ENCODE assay signal across 8 cellular contexts in genomic region chr16:56866955-56867830, GRCh38. TPM values are rescaled to one million over a fixed set of nuclear protein-coding genes. Genes with fewer than 3 reads are reported as not detected.
DNase-seq lines count a peak whose midpoint lies in the region; ATAC-seq, FAIRE-seq and TF ChIP-seq lines count a peak whose summit lies in the region.

No MANE protein-coding gene starts in this region.

- no peak overlapping the region for H2AK5ac ChIP-seq in H1 (ENCODE audit: low read depth, low read length)

- H4K5ac ChIP-seq in H1 (ENCODE audit: insufficient read length, low read depth, low read length): no peak overlapping the region

- H3K4me3 Mint-ChIP-seq in mesothelial cell of epicardium: no peak overlapping the region

- no peak overlapping the region for H3K9ac ChIP-seq in H1 (replicated peaks in 1 of 4; ENCODE audit: extremely low read depth in 1 of 4, low read depth in 3 of 4, low read length in 3 of 4)

- H3K14ac ChIP-seq in H1 (ENCODE audit: insufficient read length): no peak overlapping the region

- H2BK15ac ChIP-seq in H1 (ENCODE audit: low read length): no peak overlapping the region

- WGBS in H1 (ENCODE audit: extremely low coverage in 1 of 2, insufficient coverage in 1 of 2, insufficient read length in 1 of 2, insufficient replicate concordance in 2 of 2, low coverage in 1 of 2, low lambda C conversion rate in 2 of 2, missing lambda C conversion rate in 1 of 2), 2 experiments: 81% methylated on average over 23 of the region's 23 CpGs; no CpG with 5 or more reads in 1 of the 2 experiments
- WGBS in thyroid gland, 2 donors: 48 to 60% methylated on average over 16 to 18 of the region's 23 CpGs

- H2BK120ac ChIP-seq in H1 (replicated peaks; ENCODE audit: low read depth, low read length): no peak overlapping the region

- no peaks in the 10 kb centered on the region for H3K9me3 Mint-ChIP-seq in mesothelial cell of epicardium

- no peaks in the 10 kb centered on the region for H3K27me3 Mint-ChIP-seq in mesothelial cell of epicardium (ENCODE audit: low read depth)

- TF ChIP-seq RAD21 in H1 (IDR thresholded peaks at IDR 0.05 in 1 of 2, conservative IDR thresholded peaks at IDR 0.05 in 1 of 2; ENCODE audit: low read depth in 2 of 2, low read length in 2 of 2): peak; percentile 53 to 71

- no peak overlapping the region for H2BK20ac ChIP-seq in H1 (ENCODE audit: low read length)

- ATAC-seq in HG03460 (IDR thresholded peaks at IDR 0.05; ENCODE audit: unreplicated experiment): no peak

- no peaks in the 10 kb centered on the region for H3K79me2 ChIP-seq in H1 (ENCODE audit: control insufficient read depth in 1 of 2, insufficient read depth in 2 of 2, low read length in 2 of 2)

- TF ChIP-seq CTCF in H1 (IDR thresholded peaks at IDR 0.05; ENCODE audit: control extremely low read depth in 1 of 3, insufficient read depth in 1 of 3, low read depth in 1 of 3, low read length in 3 of 3) (peak in 2 of 3 experiments; percentile 50 to 70; a peak in 3 of 4 replicates), mesothelial cell of epicardium (IDR thresholded peaks at IDR 0.05; ENCODE audit: unreplicated experiment) (peak; percentile 83), thyroid gland (IDR thresholded peaks at IDR 0.05) (peak; percentile 58 to 79 (median 71))

- peak; percentile 66 for FAIRE-seq in TTC549 (lab: Jason Lieb, UNC)
- FAIRE-seq in H1 (lab: Jason Lieb, UNC): peak; percentile 39

- H4K91ac ChIP-seq in H1 (replicated peaks; ENCODE audit: insufficient read length, low read length): no peak overlapping the region

- POLR2A ChIA-PET in H1 (lab: Charles Lee; ENCODE audit: partially characterized antibody): interaction anchor here (0.8 to 3.1 kb wide), 3 partner anchors 64 to 80 kb away, joined by 3 to 12 read pairs (median 3); no protein-coding TSS in a partner anchor

- no peak overlapping the region for H3K4me2 ChIP-seq in H1 (ENCODE audit: insufficient read depth in 1 of 2, low read depth in 2 of 2, low read length in 2 of 2)

- no peak overlapping the region for H3K56ac ChIP-seq in H1 (replicated peaks; ENCODE audit: insufficient read length, low read depth, low read length)

- no peaks in the 10 kb centered on the region for H3K36me3 ChIP-seq in H1 (ENCODE audit: control insufficient read depth in 2 of 4, insufficient read depth in 4 of 4, low read length in 3 of 4)
- H3K36me3 ChIP-seq in thyroid gland: no peaks in the 10 kb centered on the region

- no peak overlapping the region for H3K27ac Mint-ChIP-seq in mesothelial cell of epicardium

- peak overlapping the region; percentile 93; the same call in 1 of the 2 replicates for H2AFZ ChIP-seq in H1 (ENCODE audit: low read length)

- DNase-seq in activated CD4-positive, alpha-beta T cell treated with anti-CD3 and anti-CD28 coated beads for 24 hours (ENCODE audit: low read depth in 2 of 2): peak; percentile 18 to 45
- DNase-seq in activated CD4-positive, alpha-beta T cell treated with anti-CD3 and anti-CD28 coated beads for 1 hour: no peak
- DNase-seq in MV-4-11 (lab: John Stamatoyannopoulos, UW) (peak; percentile 53), H1 (ENCODE audit: low read depth in 1 of 2, low spot score in 2 of 2) (peak in 1 of 2 experiments; percentile 63), mesothelial cell of epicardium (ENCODE audit: low spot score in 2 of 2, unreplicated experiment in 2 of 2) (no peak), thyroid gland (peak; percentile 32 to 35)

- H4K8ac ChIP-seq in H1 (ENCODE audit: extremely low read depth, insufficient read depth, low read length): no peak overlapping the region

- H3K23me2 ChIP-seq in H1 (ENCODE audit: low read depth, low read length): no peaks in the 10 kb centered on the region; the same call in 1 of the 2 replicates

- no peaks in the 10 kb centered on the region for H3K36me3 Mint-ChIP-seq in mesothelial cell of epicardium

- no peak overlapping the region; the same call in 1 of the 2 replicates for H3K18ac ChIP-seq in H1 (ENCODE audit: extremely low read depth, low read length)

- no peak overlapping the region for H2BK5ac ChIP-seq in H1 (ENCODE audit: low read depth, low read length)

- no peaks in the 10 kb centered on the region for H4K20me1 ChIP-seq in H1 (replicated peaks in 1 of 2; ENCODE audit: control insufficient read depth in 1 of 2, insufficient read depth in 2 of 2, low read length in 2 of 2)

- peaks cover 13% of the 10 kb centered on the region for H3K4me1 Mint-ChIP-seq in mesothelial cell of epicardium

- intact Hi-C loops in thyroid gland (cut with DNase I): loop anchor here (5.0 to 10.0 kb wide), 2 partner anchors 85 to 178 kb away; no protein-coding TSS in a partner anchor

- no peak for TF ChIP-seq POLR2A in H1 (IDR thresholded peaks at IDR 0.05; ENCODE audit: control extremely low read depth in 1 of 2, low read depth in 2 of 2, low read length in 2 of 2)
- TF ChIP-seq POLR2A in thyroid gland (IDR thresholded peaks at IDR 0.05): no peak

- TF ChIP-seq EP300 in H1 (IDR thresholded peaks at IDR 0.05; ENCODE audit: borderline replicate concordance in 1 of 2, low read depth in 2 of 2, low read length in 2 of 2): no peak

- H3K27ac ChIP-seq in H1 (ENCODE audit: low read depth, low read length) (no peak overlapping the region), thyroid gland (no peak overlapping the region)

- H3K23ac ChIP-seq in H1 (ENCODE audit: insufficient read length): no peak overlapping the region

- H3K9me3 ChIP-seq in H1 (ENCODE audit: insufficient read depth in 2 of 2, low read depth in 1 of 2, low read length in 1 of 2) (no peaks in the 10 kb centered on the region), thyroid gland (no peaks in the 10 kb centered on the region)

- no peak overlapping the region for H3K4me3 ChIP-seq in H1 (ENCODE audit: extremely low read depth in 1 of 4, insufficient read depth in 2 of 4, low read depth in 3 of 4, low read length in 4 of 4)
- no peak overlapping the region for H3K4me3 ChIP-seq in thyroid gland (replicated peaks in 1 of 3)

- no peak overlapping the region for H3K4ac ChIP-seq in H1 (replicated peaks; ENCODE audit: insufficient read length, low read depth, low read length)

- H2BK12ac ChIP-seq in H1 (ENCODE audit: low read depth, low read length): no peak overlapping the region

- no peaks in the 10 kb centered on the region for H3K79me1 ChIP-seq in H1 (ENCODE audit: low read depth, low read length)

- H3K27me3 ChIP-seq in H1 (replicated peaks in 1 of 4; ENCODE audit: control insufficient read depth in 3 of 4, extremely low read depth in 1 of 4, insufficient read depth in 3 of 4, low read length in 3 of 4) (no peaks in the 10 kb centered on the region), thyroid gland (no peaks in the 10 kb centered on the region)

- CTCF ChIA-PET in H1 (lab: Charles Lee; ENCODE audit: partially characterized antibody): interaction anchor here (0.5 to 6.3 kb wide), 37 partner anchors 8 to 334 kb away, joined by 3 to 102 read pairs (median 4); partner anchors contain the start of gene HERPUD1

- no peaks in the 10 kb centered on the region for H3K4me1 ChIP-seq in H1 (replicated peaks in 1 of 4; ENCODE audit: control insufficient read depth in 3 of 4, insufficient read depth in 4 of 4, low read length in 3 of 4)
- H3K4me1 ChIP-seq in thyroid gland: peaks cover 6 to 7% of the 10 kb centered on the region in 2 donors

TF ChIP-seq in H1, 55 proteins besides CTCF, POLR2A, EP300 and RAD21:
- no peak for TF ChIP-seq KDM4A (IDR thresholded peaks at IDR 0.05; ENCODE audit: low read depth, low read length, severe bottlenecking)
- TF ChIP-seq KDM5A (IDR thresholded peaks at IDR 0.05; ENCODE audit: low read length): no peak
- TF ChIP-seq RNF2 (IDR thresholded peaks at IDR 0.05; ENCODE audit: borderline replicate concordance, low read depth, low read length, missing control alignments, poor library complexity, severe bottlenecking): no peak
- no peak for TF ChIP-seq USF2 (IDR thresholded peaks at IDR 0.05; ENCODE audit: low read length)
- TF ChIP-seq CREB1 (IDR thresholded peaks at IDR 0.05): no peak
- no peak for TF ChIP-seq E2F6 (IDR thresholded peaks at IDR 0.05)

RNA-seq across cellular contexts. Expression of gene SLC12A3, which starts 2.2 kb away (rescaled TPM):
- total RNA-seq in H1 (2021; fragmentation: NEBNext Ultra II Directional; extraction: Animal tissue kit (Norgen Biotek cat#: 25700)): not detected in 2 replicates
- 0.03 TPM in 1 of 2 replicates, not detected in the other for polyA plus RNA-seq in H1 (2011; rRNA removed)
- 0.04 TPM for polyA plus RNA-seq in H1 (2011; cell fraction: cytosol; rRNA removed)
- 0.04 TPM for polyA plus RNA-seq in H1 (2011; cell fraction: nucleus; rRNA removed)
- polyA plus RNA-seq in H1 (2012, experiment 1 of 2): not detected in 4 replicates
- not detected for polyA plus RNA-seq in H1 (2012, experiment 2 of 2)
- 0.02 TPM for polyA plus RNA-seq in H1 (2013, experiment 1 of 2)
- polyA plus RNA-seq in H1 (2013, experiment 2 of 2): 0.02 TPM
- 0.06 and 0.07 TPM in 2 replicates for polyA minus RNA-seq in H1 (2011; rRNA and poly(A)+ RNA removed)
- 1.1 TPM for polyA minus RNA-seq in H1 (2011; cell fraction: cytosol; rRNA and poly(A)+ RNA removed)
- polyA minus RNA-seq in H1 (2011; cell fraction: nucleus; rRNA and poly(A)+ RNA removed): 0.40 TPM
- total RNA-seq in mesothelial cell of epicardium (not detected in 3 replicates), thyroid gland (not detected)

Comparison
In these comparisons a context has a peak if more than half of its experiments do, and no peak if none do; other contexts are left out.
1. DNase-seq: peak in activated CD4-positive, alpha-beta T cell treated with anti-CD3 and anti-CD28 coated beads for 24 hours (2 of 2), MV-4-11 (single experiment) and thyroid gland (2 of 2); none in activated CD4-positive, alpha-beta T cell treated with anti-CD3 and anti-CD28 coated beads for 1 hour (single experiment) and mesothelial cell of epicardium (0 of 2).
2. Peak in every context shown above with its lines, with median percentiles within 50 percentile points of each other: CTCF ChIP-seq.